Comparison of ENCODE assay signal across 10 cellular contexts in genomic region chr7:604884-605531, GRCh38.
DNase-seq lines count a peak whose midpoint lies in the region; ATAC-seq lines count a peak whose summit lies in the region.
"Had no signal": no experiment of that assay in that cellular context is flagged by ENCODE, and none has a peak within 500 bp of the region (broad histone marks: within the 10 kb centered on the region; RNA-seq: fewer than 3 reads in every experiment).

No MANE protein-coding gene starts in this region.

- intact Hi-C loops in activated naive CD4-positive, alpha-beta T cell treated with anti-CD3 and anti-CD28 coated beads for 36 hours (cut with micrococcal nuclease) = loop anchor here (1.0 to 5.0 kb wide), 5 partner anchors 13 to 243 kb away; partner anchors contain the start of genes DNAAF5, PDGFA, PRKAR1B and SUN1

- POLR2A ChIA-PET in naive thymus-derived CD8-positive, alpha-beta T cell (lab: Charles Lee) = interaction anchor here (0.8 to 7.3 kb wide), 15 partner anchors 9 to 275 kb away, joined by 3 to 153 read pairs (median 4); partner anchors contain the start of genes DNAAF5 and PRKAR1B

- CTCF ChIA-PET in activated naive CD4-positive, alpha-beta T cell treated with anti-CD3 and anti-CD28 coated beads for 36 hours (lab: Charles Lee) = interaction anchor here (1.2 kb wide), 1 partner anchor 10 kb away, joined by 4 read pairs; no protein-coding TSS in a partner anchor

- peak overlapping the region; percentile 100 for H3K27ac Mint-ChIP-seq in activated naive CD4-positive, alpha-beta T cell treated with anti-CD3 and anti-CD28 coated beads for 36 hours
- peak overlapping the region; percentile 100 for H3K27ac Mint-ChIP-seq in central memory CD8-positive, alpha-beta T cell (ENCODE audit: low read depth)
- peak overlapping the region; percentile 100 for H3K27ac Mint-ChIP-seq in naive thymus-derived CD8-positive, alpha-beta T cell

- WGBS in urinary bladder = 90% methylated on average over 28 of the region's 28 CpGs

- H3K36me3 Mint-ChIP-seq in activated naive CD4-positive, alpha-beta T cell treated with anti-CD3 and anti-CD28 coated beads for 36 hours (ENCODE audit: low read depth) = peaks cover 40% of the 10 kb centered on the region
- H3K36me3 Mint-ChIP-seq in central memory CD8-positive, alpha-beta T cell (ENCODE audit: insufficient read depth) = peaks cover 17% of the 10 kb centered on the region
- peaks cover 11 to 24% (median 21%) of the 10 kb centered on the region in 3 donors for H3K36me3 Mint-ChIP-seq in naive thymus-derived CD8-positive, alpha-beta T cell

- peaks cover 75% of the 10 kb centered on the region for H3K4me1 Mint-ChIP-seq in activated naive CD4-positive, alpha-beta T cell treated with anti-CD3 and anti-CD28 coated beads for 36 hours (ENCODE audit: low read depth)
- H3K4me1 Mint-ChIP-seq in central memory CD8-positive, alpha-beta T cell = peaks cover 52% of the 10 kb centered on the region
- H3K4me1 Mint-ChIP-seq in naive thymus-derived CD8-positive, alpha-beta T cell = peaks cover 30 to 76% (median 70%) of the 10 kb centered on the region in 4 donors

- no peaks in the 10 kb centered on the region for H3K4me1 ChIP-seq in urinary bladder (ENCODE audit: insufficient read depth)

- peak overlapping the region; percentile 84 for H3K4me3 Mint-ChIP-seq in activated naive CD4-positive, alpha-beta T cell treated with anti-CD3 and anti-CD28 coated beads for 36 hours
- peak overlapping the region; percentile 97 for H3K4me3 Mint-ChIP-seq in central memory CD8-positive, alpha-beta T cell
- H3K4me3 Mint-ChIP-seq in naive thymus-derived CD8-positive, alpha-beta T cell = peak overlapping the region; percentile 84 to 97 (median 92)

- H3K27ac ChIP-seq in urinary bladder (ENCODE audit: low read depth) = peak overlapping the region; percentile 73
- H3K27ac ChIP-seq: KMS-11 had no signal

- no peak for DNase-seq in activated naive CD4-positive, alpha-beta T cell treated with anti-CD3 and anti-CD28 coated beads for 36 hours
- DNase-seq in activated naive CD4-positive, alpha-beta T cell (lab: John Stamatoyannopoulos, UW) = no peak
- DNase-seq in central memory CD8-positive, alpha-beta T cell (ENCODE audit: low spot score in 2 of 2) = no peak
- DNase-seq in naive thymus-derived CD8-positive, alpha-beta T cell = no peak
- no peak for DNase-seq in anterior cingulate cortex (lab: John Stamatoyannopoulos, UW)
- DNase-seq: cerebellar nuclear complex had no signal

- peak overlapping the region; percentile 3 for H3K4me3 ChIP-seq in urinary bladder (ENCODE audit: low read depth, low read length)

- no peak for ATAC-seq in central memory CD8-positive, alpha-beta T cell (replicated peaks; ENCODE audit: extremely low read depth, poor library complexity, severe bottlenecking)
- no peak for ATAC-seq in naive thymus-derived CD8-positive, alpha-beta T cell
- ATAC-seq in GM18867 (IDR thresholded peaks at IDR 0.05; ENCODE audit: unreplicated experiment) (no peak), HG02970 (IDR thresholded peaks at IDR 0.05; ENCODE audit: low FRiP score, unreplicated experiment) (no peak)

- H3K36me3 ChIP-seq in urinary bladder (ENCODE audit: insufficient read depth) = no peaks in the 10 kb centered on the region

- no peaks in the 10 kb centered on the region for H3K27me3 Mint-ChIP-seq in activated naive CD4-positive, alpha-beta T cell treated with anti-CD3 and anti-CD28 coated beads for 36 hours (ENCODE audit: low read depth)
- no peaks in the 10 kb centered on the region for H3K27me3 Mint-ChIP-seq in central memory CD8-positive, alpha-beta T cell
- H3K27me3 Mint-ChIP-seq in naive thymus-derived CD8-positive, alpha-beta T cell = no peaks in the 10 kb centered on the region

- H3K9me3 Mint-ChIP-seq in activated naive CD4-positive, alpha-beta T cell treated with anti-CD3 and anti-CD28 coated beads for 36 hours = peaks cover 12% of the 10 kb centered on the region
- peaks cover 4% of the 10 kb centered on the region for H3K9me3 Mint-ChIP-seq in central memory CD8-positive, alpha-beta T cell
- peaks cover 0 to 12% (median 3%) of the 10 kb centered on the region in 9 donors for H3K9me3 Mint-ChIP-seq in naive thymus-derived CD8-positive, alpha-beta T cell
